Comparison of ENCODE assay signal across 8 cellular contexts in genomic region chr17:16407911-16408588, GRCh38. TPM values are rescaled to one million over a fixed set of nuclear protein-coding genes. Genes with fewer than 3 reads are reported as not detected.
DNase-seq lines count a peak whose midpoint lies in the region; ATAC-seq, FAIRE-seq and TF ChIP-seq lines count a peak whose summit lies in the region.

No MANE protein-coding gene starts in this region.

- peak; percentile 54 for DNase-seq in D341Med (ENCODE audit: low spot score)
- peak; percentile 73 for DNase-seq in GM19239 (ENCODE audit: insufficient read length, low spot score)
- no peak for DNase-seq in Panc1 (ENCODE audit: low read depth, low spot score)
- DNase-seq in erythroblast (lab: John Stamatoyannopoulos, UW), result peak; percentile 52 to 56
- DNase-seq in HuH-7.5 (ENCODE audit: low spot score), result no peak
- DNase-seq in activated naive CD4-positive, alpha-beta T cell treated with anti-CD3 and anti-CD28 coated beads for 36 hours, result no peak

- in situ Hi-C loops in Panc1 (cut with HindIII; ENCODE audit: low pct_unique_long_range_greater_than_20kb, low sequenced_read_pairs), result no loop called here

- no TSS peak for BruUV-seq in Panc1 (replicated peaks; lab: Mats Ljungman, UMichigan)

- H3K36me3 Mint-ChIP-seq in activated naive CD4-positive, alpha-beta T cell treated with anti-CD3 and anti-CD28 coated beads for 36 hours (ENCODE audit: low read depth), result no peaks in the 10 kb centered on the region

- peak; percentile 96 for FAIRE-seq in GM19239 (lab: Jason Lieb, UNC)

- H3K27me3 Mint-ChIP-seq in activated naive CD4-positive, alpha-beta T cell treated with anti-CD3 and anti-CD28 coated beads for 36 hours (ENCODE audit: low read depth), result peaks cover 10% of the 10 kb centered on the region

- intact Hi-C loops in Panc1 (cut with micrococcal nuclease; ENCODE audit: unreplicated experiment), result no loop called here
- intact Hi-C loops in activated naive CD4-positive, alpha-beta T cell treated with anti-CD3 and anti-CD28 coated beads for 36 hours (cut with micrococcal nuclease), result no loop called here

- POLR2A ChIA-PET in Panc1 (lab: Charles Lee), result interaction anchor here (0.8 kb wide), 1 partner anchor 31 kb away, joined by 5 read pairs; no protein-coding TSS in a partner anchor

- H3K27ac Mint-ChIP-seq in activated naive CD4-positive, alpha-beta T cell treated with anti-CD3 and anti-CD28 coated beads for 36 hours, result no peak overlapping the region

- peaks cover 4% of the 10 kb centered on the region for H3K4me1 Mint-ChIP-seq in activated naive CD4-positive, alpha-beta T cell treated with anti-CD3 and anti-CD28 coated beads for 36 hours (ENCODE audit: low read depth)

- no peaks in the 10 kb centered on the region for H3K9me3 Mint-ChIP-seq in activated naive CD4-positive, alpha-beta T cell treated with anti-CD3 and anti-CD28 coated beads for 36 hours

- H3K9ac ChIP-seq in mucosa of stomach (ENCODE audit: low read length), result peak overlapping the region; percentile 28

- CTCF ChIA-PET in Panc1 (lab: Charles Lee), result no interaction called here
- CTCF ChIA-PET in activated naive CD4-positive, alpha-beta T cell treated with anti-CD3 and anti-CD28 coated beads for 36 hours (lab: Charles Lee), result interaction anchor here (0.6 to 0.8 kb wide), 2 partner anchors 23 to 113 kb away, joined by 3 to 5 read pairs; no protein-coding TSS in a partner anchor

- H3K27ac ChIP-seq in Panc1 (ENCODE audit: low read length), result no peak overlapping the region

- no peak overlapping the region for H3K4me3 Mint-ChIP-seq in activated naive CD4-positive, alpha-beta T cell treated with anti-CD3 and anti-CD28 coated beads for 36 hours

- no peak overlapping the region for H3K4me3 ChIP-seq in Panc1 (ENCODE audit: low read depth in 2 of 2, low read length in 2 of 2)
- H3K4me3 ChIP-seq in mucosa of stomach (ENCODE audit: low read length), result no peak overlapping the region

- TF ChIP-seq CTCF in Panc1 (IDR thresholded peaks at IDR 0.05), result no peak

- H3K9me3 ChIP-seq in Panc1 (ENCODE audit: control insufficient read depth, insufficient read depth, low read depth, low read length) (no peaks in the 10 kb centered on the region), mucosa of stomach (ENCODE audit: control insufficient read depth, low read length) (no peaks in the 10 kb centered on the region)

- H3K27me3 ChIP-seq in Panc1 (ENCODE audit: control insufficient read depth, insufficient read depth, low read length) (no peaks in the 10 kb centered on the region), mucosa of stomach (ENCODE audit: control insufficient read depth, insufficient read depth, low read length) (no peaks in the 10 kb centered on the region)

- H3K4me1 ChIP-seq in Panc1 (ENCODE audit: control insufficient read depth, insufficient read depth, low read length), result peaks cover 4% of the 10 kb centered on the region; the same call in 1 of the 2 replicates
- H3K4me1 ChIP-seq in mucosa of stomach (ENCODE audit: control insufficient read depth, insufficient read depth, low read length), result no peaks in the 10 kb centered on the region

- H3K36me3 ChIP-seq in Panc1 (ENCODE audit: control insufficient read depth, insufficient read depth, low read length) (no peaks in the 10 kb centered on the region), mucosa of stomach (ENCODE audit: control insufficient read depth, insufficient read depth, low read length) (no peaks in the 10 kb centered on the region)

- TF ChIP-seq POLR2A in erythroblast (IDR thresholded peaks at IDR 0.05; ENCODE audit: low read length), result no peak

- ATAC-seq in HG03280 (IDR thresholded peaks at IDR 0.05; ENCODE audit: unreplicated experiment), result peak; percentile 79
- ATAC-seq in Panc1, result peak; percentile 54

RNA-seq across cellular contexts. Expression of gene TRPV2, which starts 7.3 kb away (rescaled TPM):
- 34.9 TPM for total RNA-seq in Panc1 (2021; ENCODE audit: unreplicated experiment)
- polyA plus RNA-seq in Panc1 (2012; ENCODE audit: insufficient read length), result 50.8 TPM
- 10 to 100 TPM; 23.7 to 24.8 TPM for total RNA-seq in activated naive CD4-positive, alpha-beta T cell treated with anti-CD3 and anti-CD28 coated beads for 36 hours

RNA-seq across cellular contexts. Expression of gene UBB, which starts 27.2 kb away (rescaled TPM):
- total RNA-seq in Panc1 (2021; ENCODE audit: unreplicated experiment), result 1,654 TPM
- 2,068 TPM for polyA plus RNA-seq in Panc1 (2012; ENCODE audit: insufficient read length)
- 1,000 to 10,000 TPM; 1,579 to 1,628 TPM for total RNA-seq in activated naive CD4-positive, alpha-beta T cell treated with anti-CD3 and anti-CD28 coated beads for 36 hours

RNA-seq across cellular contexts. Expression of gene CENPV, which starts 54.8 kb away (rescaled TPM):
- 64.6 TPM for total RNA-seq in Panc1 (2021; ENCODE audit: unreplicated experiment)
- polyA plus RNA-seq in Panc1 (2012; ENCODE audit: insufficient read length), result 43.9 TPM
- total RNA-seq in activated naive CD4-positive, alpha-beta T cell treated with anti-CD3 and anti-CD28 coated beads for 36 hours, result 100 to 1,000 TPM; 117 to 121 TPM

Comparison
In these comparisons a context has a peak if more than half of its experiments do, and no peak if none do; other contexts are left out.
1. DNase-seq: peak in D341Med (single experiment), GM19239 (single experiment) and erythroblast (2 of 2); none in Panc1 (single experiment), HuH-7.5 (single experiment) and activated naive CD4-positive, alpha-beta T cell treated with anti-CD3 and anti-CD28 coated beads for 36 hours (single experiment).